8 cellular contexts compared by ENCODE assay signal in genomic region chr2:180006236-180006635, GRCh38. TPM values are rescaled to one million over a fixed set of nuclear protein-coding genes. Genes with fewer than 3 reads are reported as not detected.
DNase-seq lines count a peak whose midpoint lies in the region; ATAC-seq, FAIRE-seq and TF ChIP-seq lines count a peak whose summit lies in the region.

No MANE protein-coding gene starts in this region.

- no peak for TF ChIP-seq POLR2A in testis (IDR thresholded peaks at IDR 0.05)

- peaks cover 45% of the 10 kb centered on the region for H3K4me1 Mint-ChIP-seq in activated CD4-positive, alpha-beta T cell treated with anti-CD3 and anti-CD28 coated beads for 36 hours
- H3K4me1 Mint-ChIP-seq in activated T-helper 1 cell treated with anti-CD3 and anti-CD28 coated beads, Interleukin-12 subunit alpha, Interleukin-12 subunit beta, Interleukin-2, Interleukin-4 antibody, amounts not matched to agents 30 ng/mL and 10 ng/mL and 1 ng/mL, durations not matched to agents 14 hours and 24 hours and 36 hours (ENCODE audit: low read depth): peaks cover 31% of the 10 kb centered on the region

- POLR2A ChIA-PET in activated CD4-positive, alpha-beta T cell treated with anti-CD3 and anti-CD28 coated beads for 36 hours (lab: Charles Lee): no interaction called here

- peak overlapping the region; percentile 99 for H3K27ac Mint-ChIP-seq in activated CD4-positive, alpha-beta T cell treated with anti-CD3 and anti-CD28 coated beads for 36 hours
- peak overlapping the region; percentile 97 for H3K27ac Mint-ChIP-seq in activated T-helper 1 cell treated with anti-CD3 and anti-CD28 coated beads, Interleukin-12 subunit alpha, Interleukin-12 subunit beta, Interleukin-2, Interleukin-4 antibody, amounts not matched to agents 30 ng/mL and 10 ng/mL and 1 ng/mL, durations not matched to agents 14 hours and 24 hours and 36 hours

- DNase-seq in activated CD4-positive, alpha-beta T cell treated with anti-CD3 and anti-CD28 coated beads for 36 hours: no peak
- DNase-seq in activated CD4-positive, alpha-beta T cell treated with anti-CD3 and anti-CD28 coated beads for 4 hours: no peak
- DNase-seq in activated T-helper 1 cell treated with anti-CD3 and anti-CD28 coated beads, Interleukin-12 subunit alpha, Interleukin-12 subunit beta, Interleukin-2, Interleukin-4 antibody, amounts not matched to agents 30 ng/mL and 10 ng/mL and 1 ng/mL, durations not matched to agents 14 hours and 24 hours and 36 hours (ENCODE audit: low spot score): no peak
- DNase-seq in keratinocyte (ENCODE audit: low read depth, low spot score) (no peak), testis (no peak), nucleus accumbens (lab: John Stamatoyannopoulos, UW) (no peak), kidney glomerular epithelial cell (lab: John Stamatoyannopoulos, UW) (no peak), inferior parietal cortex (ENCODE audit: extremely low spot score) (no peak)

- H3K27me3 Mint-ChIP-seq in activated CD4-positive, alpha-beta T cell treated with anti-CD3 and anti-CD28 coated beads for 36 hours: no peaks in the 10 kb centered on the region
- H3K27me3 Mint-ChIP-seq in activated T-helper 1 cell treated with anti-CD3 and anti-CD28 coated beads, Interleukin-12 subunit alpha, Interleukin-12 subunit beta, Interleukin-2, Interleukin-4 antibody, amounts not matched to agents 30 ng/mL and 10 ng/mL and 1 ng/mL, durations not matched to agents 14 hours and 24 hours and 36 hours (ENCODE audit: insufficient read depth): no peaks in the 10 kb centered on the region

- H3K4me3 ChIP-seq in keratinocyte (ENCODE audit: control insufficient read depth in 2 of 3, extremely low read depth in 1 of 3, insufficient read depth in 2 of 3, low read depth in 1 of 3, low read length in 3 of 3) (peak overlapping the region; percentile 91 to 99 (median 94)), testis (peak overlapping the region; percentile 98 to 99)

- H3K9me1 ChIP-seq in keratinocyte (ENCODE audit: control insufficient read depth, extremely low read depth, insufficient read depth, low read length): no peaks in the 10 kb centered on the region

- H3K79me2 ChIP-seq in keratinocyte (ENCODE audit: control insufficient read depth, insufficient read depth, low read length): peaks cover 51% of the 10 kb centered on the region

- H3K36me3 ChIP-seq in keratinocyte (ENCODE audit: control insufficient read depth in 2 of 2, extremely low read depth in 1 of 2, insufficient read depth in 2 of 2, low read length in 2 of 2): no peaks in the 10 kb centered on the region
- no peaks in the 10 kb centered on the region for H3K36me3 ChIP-seq in testis (ENCODE audit: low read depth, missing control alignments)

- H3K4me1 ChIP-seq in keratinocyte (ENCODE audit: control insufficient read depth, extremely low read depth, insufficient read depth, low read length) (peaks cover 18% of the 10 kb centered on the region), testis (peaks cover 16% of the 10 kb centered on the region)

- H4K20me1 ChIP-seq in keratinocyte (ENCODE audit: control insufficient read depth, extremely low read depth, insufficient read depth, low read length): no peaks in the 10 kb centered on the region

- intact Hi-C loops in activated CD4-positive, alpha-beta T cell treated with anti-CD3 and anti-CD28 coated beads for 36 hours (cut with DNase I, micrococcal nuclease): loop anchor here (5.0 to 10.0 kb wide), 4 partner anchors 741 to 1886 kb away; partner anchors contain the start of genes ITPRID2 (in 1 of the 2), SESTD1 (in 1 of the 2) and UBE2E3 (in 1 of the 2)
- intact Hi-C loops in activated T-helper 1 cell treated with anti-CD3 and anti-CD28 coated beads, Interleukin-12 subunit alpha, Interleukin-12 subunit beta, Interleukin-2, Interleukin-4 antibody, amounts not matched to agents 30 ng/mL and 10 ng/mL and 1 ng/mL, durations not matched to agents 14 hours and 24 hours and 36 hours (cut with micrococcal nuclease): loop anchor here (2.0 to 5.0 kb wide), 5 partner anchors 44 to 1893 kb away; partner anchors contain the start of genes ITPRID2, RBM45 and UBE2E3
- intact Hi-C loops in testis (cut with DNase I; ENCODE audit: low total_unique reads): no loop called here

- dilution Hi-C loops in keratinocyte (cut with MboI; ENCODE audit: extremely low pct_ligation_motif_present, low sequenced_read_pairs): no loop called here

- H3K27me3 ChIP-seq in keratinocyte (ENCODE audit: control insufficient read depth, extremely low read depth, insufficient read depth, low read length) (no peaks in the 10 kb centered on the region), testis (no peaks in the 10 kb centered on the region)

- TF ChIP-seq CTCF in keratinocyte (optimal IDR thresholded peaks at IDR 0.05 in 1 of 3, IDR thresholded peaks at IDR 0.05 in 1 of 3, conservative IDR thresholded peaks at IDR 0.05 in 1 of 3; ENCODE audit: extremely low read depth in 1 of 3, insufficient read depth in 2 of 3, low read length in 3 of 3) (no peak), testis (IDR thresholded peaks at IDR 0.05) (no peak)

- H3K9me3 ChIP-seq in keratinocyte (ENCODE audit: control insufficient read depth, low read depth, low read length): no peaks in the 10 kb centered on the region
- no peaks in the 10 kb centered on the region for H3K9me3 ChIP-seq in testis

- CTCF ChIA-PET in activated CD4-positive, alpha-beta T cell treated with anti-CD3 and anti-CD28 coated beads for 36 hours (lab: Charles Lee): no interaction called here

- no peaks in the 10 kb centered on the region for H3K9me3 Mint-ChIP-seq in activated CD4-positive, alpha-beta T cell treated with anti-CD3 and anti-CD28 coated beads for 36 hours (ENCODE audit: low read depth)
- H3K9me3 Mint-ChIP-seq in activated T-helper 1 cell treated with anti-CD3 and anti-CD28 coated beads, Interleukin-12 subunit alpha, Interleukin-12 subunit beta, Interleukin-2, Interleukin-4 antibody, amounts not matched to agents 30 ng/mL and 10 ng/mL and 1 ng/mL, durations not matched to agents 14 hours and 24 hours and 36 hours: no peaks in the 10 kb centered on the region

- peak overlapping the region; percentile 92 for H3K9ac ChIP-seq in keratinocyte (ENCODE audit: control insufficient read depth, extremely low read depth, insufficient read depth, low read length)

- H3K36me3 Mint-ChIP-seq in activated CD4-positive, alpha-beta T cell treated with anti-CD3 and anti-CD28 coated beads for 36 hours (ENCODE audit: low read depth): peaks cover 20% of the 10 kb centered on the region
- peaks cover 9% of the 10 kb centered on the region for H3K36me3 Mint-ChIP-seq in activated T-helper 1 cell treated with anti-CD3 and anti-CD28 coated beads, Interleukin-12 subunit alpha, Interleukin-12 subunit beta, Interleukin-2, Interleukin-4 antibody, amounts not matched to agents 30 ng/mL and 10 ng/mL and 1 ng/mL, durations not matched to agents 14 hours and 24 hours and 36 hours (ENCODE audit: low read depth)

- H2AFZ ChIP-seq in keratinocyte (ENCODE audit: control insufficient read depth, low read length): peak overlapping the region; percentile 98

- peak overlapping the region; percentile 92 for H3K4me3 Mint-ChIP-seq in activated CD4-positive, alpha-beta T cell treated with anti-CD3 and anti-CD28 coated beads for 36 hours
- peak overlapping the region; percentile 94 for H3K4me3 Mint-ChIP-seq in activated T-helper 1 cell treated with anti-CD3 and anti-CD28 coated beads, Interleukin-12 subunit alpha, Interleukin-12 subunit beta, Interleukin-2, Interleukin-4 antibody, amounts not matched to agents 30 ng/mL and 10 ng/mL and 1 ng/mL, durations not matched to agents 14 hours and 24 hours and 36 hours

- peak overlapping the region; percentile 97 for H3K27ac ChIP-seq in keratinocyte (ENCODE audit: control insufficient read depth, insufficient read depth, low read length)
- peak overlapping the region; percentile 97 to 98 for H3K27ac ChIP-seq in testis

- no peak for FAIRE-seq in keratinocyte (lab: Jason Lieb, UNC)

- 4 to 7% methylated on average over 7 of the region's 7 CpGs for WGBS in testis, 2 donors

- H3K4me2 ChIP-seq in keratinocyte (ENCODE audit: control insufficient read depth, extremely low read depth, insufficient read depth, low read depth, low read length): peak overlapping the region; percentile 95

- ATAC-seq in activated CD4-positive, alpha-beta T cell treated with anti-CD3 and anti-CD28 coated beads for 36 hours: no peak

RNA-seq across cellular contexts. Expression of gene CWC22, which starts 0.9 kb away (rescaled TPM):
- total RNA-seq in activated CD4-positive, alpha-beta T cell treated with anti-CD3 and anti-CD28 coated beads for 36 hours: 10 to 100 TPM; 25.3 to 31.0 TPM
- total RNA-seq in activated T-helper 1 cell treated with anti-CD3 and anti-CD28 coated beads, Interleukin-12 subunit alpha, Interleukin-12 subunit beta, Interleukin-2, Interleukin-4 antibody, amounts not matched to agents 30 ng/mL and 10 ng/mL and 1 ng/mL, durations not matched to agents 14 hours and 24 hours and 36 hours: 29.6 and 30.9 TPM in 2 replicates
- 3.7 to 8.8 TPM (median 4.8 TPM) in 3 replicates for polyA plus RNA-seq in keratinocyte
- 44.7 TPM for polyA plus RNA-seq in keratinocyte (2011; ENCODE audit: low read depth)
- 3.6 and 5.8 TPM in 2 replicates for polyA plus RNA-seq in keratinocyte (2011; cell fraction: cytosol; rRNA removed)
- polyA plus RNA-seq in keratinocyte (2011; cell fraction: nucleus; rRNA removed): 7.8 and 11.0 TPM in 2 replicates
- polyA plus RNA-seq in keratinocyte (2012; ENCODE audit: low replicate concordance): 13.2 and 18.4 TPM in 2 replicates
- 0.95 to 10.1 TPM (median 3.0 TPM) in 3 replicates for polyA minus RNA-seq in keratinocyte
- polyA minus RNA-seq in keratinocyte (2011; cell fraction: cytosol; rRNA and poly(A)+ RNA removed): 2.5 TPM
- polyA minus RNA-seq in keratinocyte (2011; cell fraction: nucleus; rRNA and poly(A)+ RNA removed): 4.1 and 6.8 TPM in 2 replicates
- 10 to 100 TPM; 20.1 to 21.6 TPM for total RNA-seq in testis
- polyA plus RNA-seq in testis (ENCODE audit: insufficient read depth, low read depth, low replicate concordance): 4.4 TPM
